ENCODE assay signal across 14 cellular contexts in the genomic region with DNA sequence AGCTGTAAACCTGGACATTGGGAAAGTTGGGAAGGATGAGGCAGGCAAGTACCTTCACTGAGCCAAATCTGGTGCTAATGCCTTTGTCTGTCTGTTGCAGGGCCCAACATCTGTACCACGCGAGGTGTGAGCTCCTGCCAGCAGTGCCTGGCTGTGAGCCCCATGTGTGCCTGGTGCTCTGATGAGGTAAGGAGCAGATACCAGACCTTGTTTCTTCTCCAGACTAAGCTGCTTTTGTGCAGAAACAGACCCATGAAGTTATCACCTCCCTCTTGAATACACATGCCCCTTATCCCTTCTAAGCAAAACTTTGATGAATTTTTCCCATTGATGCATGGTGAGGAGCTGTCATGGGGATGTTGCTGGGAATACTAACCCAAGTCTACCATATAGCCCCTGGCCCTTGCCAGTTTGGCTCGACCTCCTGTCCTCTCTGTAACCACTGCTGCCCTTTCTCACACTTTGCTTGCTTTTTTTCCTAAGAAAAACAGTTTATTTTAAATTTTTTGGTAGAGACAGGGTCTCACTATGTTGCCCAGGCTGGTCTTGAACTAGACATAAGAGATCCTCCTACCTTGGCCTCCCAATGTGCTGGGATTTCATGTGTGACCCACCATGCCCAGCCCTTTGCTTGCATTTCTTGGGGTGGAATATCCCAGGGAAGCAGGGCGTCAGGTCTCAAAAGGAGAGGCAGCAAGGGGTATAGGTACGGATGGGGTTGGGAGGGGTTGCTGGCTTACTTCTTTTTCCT. TPM values are rescaled to one million over a fixed set of nuclear protein-coding genes. Genes with fewer than 3 reads are reported as not detected.
DNase-seq lines count a peak whose midpoint lies in the region; ATAC-seq and TF ChIP-seq lines count a peak whose summit lies in the region.
"Had no signal": no experiment of that assay in that cellular context is flagged by ENCODE, and none has a peak within 500 bp of the region (broad histone marks: within the 10 kb centered on the region; RNA-seq: fewer than 3 reads in every experiment).

No MANE protein-coding gene starts in this region.

- no peak for TF ChIP-seq CTCF in hepatocyte (IDR thresholded peaks at IDR 0.05; ENCODE audit: poor library complexity)

- H3K4me2 ChIP-seq in BLaER1 = peak overlapping the region; percentile 83
- H3K4me2 ChIP-seq in hepatocyte = peak overlapping the region; percentile 71

- H3K4me1 Mint-ChIP-seq in T-helper 17 cell = peaks cover 2% of the 10 kb centered on the region

- WGBS in hepatocyte (ENCODE audit: low lambda C conversion rate, missing lambda C conversion rate) = 95% methylated on average over 5 of the region's 5 CpGs

- no peaks in the 10 kb centered on the region for H3K36me3 ChIP-seq in BLaER1
- no peaks in the 10 kb centered on the region for H3K36me3 ChIP-seq in hepatocyte (replicated peaks; ENCODE audit: insufficient read depth, low read depth)
- H3K36me3 ChIP-seq in skeletal muscle tissue (ENCODE audit: control insufficient read depth in 3 of 3, insufficient read depth in 3 of 3, low read length in 3 of 3) = no peaks in the 10 kb centered on the region

- peaks cover 3% of the 10 kb centered on the region for H3K36me3 Mint-ChIP-seq in T-helper 17 cell (ENCODE audit: low read depth)

- H3K9ac ChIP-seq in BLaER1 = no peak overlapping the region
- no peak overlapping the region for H3K9ac ChIP-seq in skeletal muscle tissue (ENCODE audit: low read depth in 1 of 3, low read length in 3 of 3)

- H3K27me3 ChIP-seq in BLaER1 = no peaks in the 10 kb centered on the region
- no peaks in the 10 kb centered on the region for H3K27me3 ChIP-seq in hepatocyte
- no peaks in the 10 kb centered on the region for H3K27me3 ChIP-seq in skeletal muscle tissue (ENCODE audit: control insufficient read depth in 3 of 3, insufficient read depth in 3 of 3, low read length in 3 of 3)

- H3K9me2 ChIP-seq in hepatocyte (replicated peaks; ENCODE audit: insufficient read depth) = no peaks in the 10 kb centered on the region

- H3K27me3 Mint-ChIP-seq in T-helper 17 cell = peaks cover 24% of the 10 kb centered on the region
- H3K27me3 Mint-ChIP-seq: activated CD8-positive, alpha-beta T cell treated with anti-CD3 and anti-CD28 coated beads for 36 hours had no signal

- H4K20me1 ChIP-seq in BLaER1 = no peaks in the 10 kb centered on the region
- H4K20me1 ChIP-seq in hepatocyte (ENCODE audit: insufficient read depth, poor library complexity, severe bottlenecking) = no peaks in the 10 kb centered on the region

- H3K9me3 ChIP-seq in BLaER1 (peaks cover 3% of the 10 kb centered on the region), T-helper 17 cell (ENCODE audit: control insufficient read depth, low read length, poor library complexity, severe bottlenecking) (no peaks in the 10 kb centered on the region), hepatocyte (ENCODE audit: low read depth) (no peaks in the 10 kb centered on the region), skeletal muscle tissue (ENCODE audit: control insufficient read depth in 3 of 3, low read length in 3 of 3) (no peaks in the 10 kb centered on the region)

- ATAC-seq in T-helper 17 cell (no peak), HG03432 (IDR thresholded peaks at IDR 0.05; ENCODE audit: unreplicated experiment) (no peak)
- ATAC-seq: activated CD8-positive, alpha-beta T cell treated with anti-CD3 and anti-CD28 coated beads for 36 hours had no signal

- DNase-seq in T-helper 17 cell = no peak
- no peak for DNase-seq in hepatocyte (ENCODE audit: low spot score)
- DNase-seq in DMS153 treated with DMSO at 0.1 percent for 48 hours (lab: John Stamatoyannopoulos, UW; ENCODE audit: unreplicated experiment) = no peak
- no peak for DNase-seq in NCI-H748 (lab: John Stamatoyannopoulos, UW; ENCODE audit: unreplicated experiment)
- no peak for DNase-seq in NCI-H2029 (lab: John Stamatoyannopoulos, UW)
- DNase-seq: ACHN; activated CD8-positive, alpha-beta T cell treated with anti-CD3 and anti-CD28 coated beads for 36 hours; dermis blood vessel endothelial cell; NCI-H1417 had no signal

- H3K4me3 ChIP-seq in BLaER1 (no peak overlapping the region), hepatocyte (no peak overlapping the region), skeletal muscle tissue (ENCODE audit: low read length in 3 of 3) (no peak overlapping the region)

- no peaks in the 10 kb centered on the region for H3K79me2 ChIP-seq in hepatocyte

- no peak overlapping the region for H2AFZ ChIP-seq in hepatocyte

- no peak overlapping the region for H3K4me3 Mint-ChIP-seq in T-helper 17 cell
- H3K4me3 Mint-ChIP-seq: activated CD8-positive, alpha-beta T cell treated with anti-CD3 and anti-CD28 coated beads for 36 hours; activated T-helper 1 cell treated with anti-CD3 and anti-CD28 coated beads, Interleukin-12 subunit alpha, Interleukin-12 subunit beta, Interleukin-2, Interleukin-4 antibody, amounts not matched to agents 30 ng/mL and 10 ng/mL and 1 ng/mL, durations not matched to agents 14 hours and 24 hours and 36 hours had no signal

- H3K27ac Mint-ChIP-seq in T-helper 17 cell = peak overlapping the region; percentile 29
- H3K27ac Mint-ChIP-seq: activated CD8-positive, alpha-beta T cell treated with anti-CD3 and anti-CD28 coated beads for 36 hours; activated T-helper 1 cell treated with anti-CD3 and anti-CD28 coated beads, Interleukin-12 subunit alpha, Interleukin-12 subunit beta, Interleukin-2, Interleukin-4 antibody, amounts not matched to agents 30 ng/mL and 10 ng/mL and 1 ng/mL, durations not matched to agents 14 hours and 24 hours and 36 hours had no signal

- no peak overlapping the region for H3K27ac ChIP-seq in BLaER1
- H3K27ac ChIP-seq in hepatocyte = peak overlapping the region; percentile 88
- peak overlapping the region; percentile 74 for H3K27ac ChIP-seq in skeletal muscle tissue (ENCODE audit: low read depth, low read length)
- H3K27ac ChIP-seq: SK-N-MC had no signal

- H3K4me1 ChIP-seq in BLaER1 (peaks cover 65% of the 10 kb centered on the region), hepatocyte (ENCODE audit: insufficient read depth) (peaks cover 32% of the 10 kb centered on the region), skeletal muscle tissue (ENCODE audit: control insufficient read depth in 3 of 3, insufficient read depth in 3 of 3, low read length in 3 of 3) (peaks cover 34 to 47% (median 43%) of the 10 kb centered on the region in 3 donors)

RNA-seq across cellular contexts. Expression of a gene that starts 20.9 kb away (rescaled TPM):
- total RNA-seq in T-helper 17 cell (100 to 1,000 TPM in 1 of 2 donors, 1 to 10 TPM in 1; 7.8 to 283 TPM), hepatocyte (1.4 TPM in 2 replicates), skeletal muscle tissue (11.0 TPM)
- 0.66 and 0.95 TPM in 2 replicates for polyA plus RNA-seq in hepatocyte
- total RNA-seq: activated CD8-positive, alpha-beta T cell treated with anti-CD3 and anti-CD28 coated beads for 36 hours; activated T-helper 1 cell treated with anti-CD3 and anti-CD28 coated beads, Interleukin-12 subunit alpha, Interleukin-12 subunit beta, Interleukin-2, Interleukin-4 antibody, amounts not matched to agents 30 ng/mL and 10 ng/mL and 1 ng/mL, durations not matched to agents 14 hours and 24 hours and 36 hours had no signal

RNA-seq across cellular contexts. Expression of a gene that starts 49.3 kb away (rescaled TPM):
- total RNA-seq in T-helper 17 cell = 1 to 10 TPM; 6.8 to 9.2 TPM
- 3.1 and 7.9 TPM in 2 replicates for total RNA-seq in hepatocyte
- polyA plus RNA-seq in hepatocyte = 1.9 and 2.1 TPM in 2 replicates
- total RNA-seq in skeletal muscle tissue = 5.2 TPM
